In the genomic region with DNA sequence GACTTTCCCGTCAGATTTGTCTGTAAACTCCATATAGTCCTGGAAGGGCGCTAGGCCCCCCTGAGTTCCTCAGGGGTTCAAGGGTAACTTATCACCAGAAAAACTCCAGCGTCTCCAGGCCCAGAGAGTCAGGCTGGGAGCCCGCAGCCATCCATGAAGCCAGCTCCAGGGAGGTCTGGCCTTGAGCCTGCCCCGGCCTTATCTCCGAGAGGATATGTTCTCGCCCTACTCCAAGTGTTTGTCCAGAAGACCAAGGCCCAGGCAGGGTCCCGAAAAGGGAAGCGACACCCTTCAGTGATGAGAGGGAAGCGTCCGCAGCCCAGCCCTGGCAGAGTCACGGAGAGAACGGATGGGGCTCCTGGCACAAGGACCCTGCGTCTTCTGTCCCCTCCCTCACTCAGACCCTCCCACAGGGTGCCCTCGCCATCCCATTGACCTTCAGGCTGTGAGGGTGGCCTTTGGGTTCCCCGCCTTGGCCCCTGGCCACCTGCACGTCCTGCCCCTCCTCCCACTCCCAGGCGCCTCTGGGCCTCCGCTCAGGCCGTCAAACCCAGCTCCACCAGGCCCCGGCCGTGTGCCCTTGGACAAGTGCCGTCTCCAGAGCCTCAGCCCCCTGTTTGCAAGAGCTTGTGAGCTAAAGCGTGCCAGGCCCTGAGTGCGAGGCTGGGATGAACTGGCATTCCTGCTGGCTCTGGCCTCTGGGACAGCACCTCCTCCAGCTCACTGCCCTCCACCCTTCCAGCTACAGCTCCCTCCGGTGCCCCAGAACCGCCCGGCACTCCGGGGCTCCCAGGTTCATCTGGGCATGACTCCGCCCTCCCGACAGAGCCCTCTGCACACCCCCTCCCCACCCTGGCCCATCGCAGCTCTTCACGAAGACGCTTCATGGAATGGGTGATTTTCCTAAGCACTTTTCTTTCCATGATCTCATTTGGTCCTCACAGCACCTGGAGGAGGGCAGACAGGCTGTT, we compare ENCODE assay signal across 1 cellular context.
TF ChIP-seq lines count a peak whose summit lies in the region.

No MANE protein-coding gene starts in this region.

TF ChIP-seq in HepG2, 621 proteins besides CTCF, POLR2A, EP300 and RAD21 (continues in another document):
- TF ChIP-seq, protein P1, sequence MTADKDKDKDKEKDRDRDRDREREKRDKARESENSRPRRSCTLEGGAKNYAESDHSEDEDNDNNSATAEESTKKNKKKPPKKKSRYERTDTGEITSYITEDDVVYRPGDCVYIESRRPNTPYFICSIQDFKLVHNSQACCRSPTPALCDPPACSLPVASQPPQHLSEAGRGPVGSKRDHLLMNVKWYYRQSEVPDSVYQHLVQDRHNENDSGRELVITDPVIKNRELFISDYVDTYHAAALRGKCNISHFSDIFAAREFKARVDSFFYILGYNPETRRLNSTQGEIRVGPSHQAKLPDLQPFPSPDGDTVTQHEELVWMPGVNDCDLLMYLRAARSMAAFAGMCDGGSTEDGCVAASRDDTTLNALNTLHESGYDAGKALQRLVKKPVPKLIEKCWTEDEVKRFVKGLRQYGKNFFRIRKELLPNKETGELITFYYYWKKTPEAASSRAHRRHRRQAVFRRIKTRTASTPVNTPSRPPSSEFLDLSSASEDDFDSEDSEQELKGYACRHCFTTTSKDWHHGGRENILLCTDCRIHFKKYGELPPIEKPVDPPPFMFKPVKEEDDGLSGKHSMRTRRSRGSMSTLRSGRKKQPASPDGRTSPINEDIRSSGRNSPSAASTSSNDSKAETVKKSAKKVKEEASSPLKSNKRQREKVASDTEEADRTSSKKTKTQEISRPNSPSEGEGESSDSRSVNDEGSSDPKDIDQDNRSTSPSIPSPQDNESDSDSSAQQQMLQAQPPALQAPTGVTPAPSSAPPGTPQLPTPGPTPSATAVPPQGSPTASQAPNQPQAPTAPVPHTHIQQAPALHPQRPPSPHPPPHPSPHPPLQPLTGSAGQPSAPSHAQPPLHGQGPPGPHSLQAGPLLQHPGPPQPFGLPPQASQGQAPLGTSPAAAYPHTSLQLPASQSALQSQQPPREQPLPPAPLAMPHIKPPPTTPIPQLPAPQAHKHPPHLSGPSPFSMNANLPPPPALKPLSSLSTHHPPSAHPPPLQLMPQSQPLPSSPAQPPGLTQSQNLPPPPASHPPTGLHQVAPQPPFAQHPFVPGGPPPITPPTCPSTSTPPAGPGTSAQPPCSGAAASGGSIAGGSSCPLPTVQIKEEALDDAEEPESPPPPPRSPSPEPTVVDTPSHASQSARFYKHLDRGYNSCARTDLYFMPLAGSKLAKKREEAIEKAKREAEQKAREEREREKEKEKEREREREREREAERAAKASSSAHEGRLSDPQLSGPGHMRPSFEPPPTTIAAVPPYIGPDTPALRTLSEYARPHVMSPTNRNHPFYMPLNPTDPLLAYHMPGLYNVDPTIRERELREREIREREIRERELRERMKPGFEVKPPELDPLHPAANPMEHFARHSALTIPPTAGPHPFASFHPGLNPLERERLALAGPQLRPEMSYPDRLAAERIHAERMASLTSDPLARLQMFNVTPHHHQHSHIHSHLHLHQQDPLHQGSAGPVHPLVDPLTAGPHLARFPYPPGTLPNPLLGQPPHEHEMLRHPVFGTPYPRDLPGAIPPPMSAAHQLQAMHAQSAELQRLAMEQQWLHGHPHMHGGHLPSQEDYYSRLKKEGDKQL (CRISPR knock-in tag; IDR thresholded peaks at IDR 0.05; ENCODE audit: low read depth) = no peak
- TF ChIP-seq SMAD1 (CRISPR knock-in tag; IDR thresholded peaks at IDR 0.05; ENCODE audit: borderline replicate concordance, low read depth) (no peak), ATM (IDR thresholded peaks at IDR 0.05; ENCODE audit: borderline replicate concordance) (no peak), ZNF451 (CRISPR knock-in tag; IDR thresholded peaks at IDR 0.05) (no peak), GABPB1 (CRISPR knock-in tag; IDR thresholded peaks at IDR 0.05) (no peak), ZFP41 (CRISPR knock-in tag; IDR thresholded peaks at IDR 0.05; ENCODE audit: borderline replicate concordance) (no peak), PCBP1 (IDR thresholded peaks at IDR 0.05; ENCODE audit: borderline replicate concordance, low read depth, low read length) (0 out of 2 replicates have a peak, but pooled peaks have one; percentile 33), ZNF614 (CRISPR knock-in tag; IDR thresholded peaks at IDR 0.05; ENCODE audit: borderline replicate concordance) (no peak), ZNF605 (CRISPR knock-in tag; IDR thresholded peaks at IDR 0.05) (no peak), TOE1 (CRISPR knock-in tag; IDR thresholded peaks at IDR 0.05) (no peak), PTBP1 (IDR thresholded peaks at IDR 0.05; ENCODE audit: low read depth, low read length, poor library complexity, severe bottlenecking) (no peak), SMARCE1 (IDR thresholded peaks at IDR 0.05; ENCODE audit: borderline replicate concordance) (no peak), ZNF678 (CRISPR knock-in tag; IDR thresholded peaks at IDR 0.05) (no peak), ARHGAP35 (CRISPR knock-in tag; IDR thresholded peaks at IDR 0.05; ENCODE audit: borderline replicate concordance) (no peak), ATF1 (CRISPR knock-in tag; IDR thresholded peaks at IDR 0.05) (no peak), MED1 (CRISPR knock-in tag; IDR thresholded peaks at IDR 0.05) (no peak), HBP1 (CRISPR knock-in tag; IDR thresholded peaks at IDR 0.05; ENCODE audit: low read depth) (no peak), ZFX (CRISPR knock-in tag; IDR thresholded peaks at IDR 0.05; ENCODE audit: low read depth) (no peak), ZNF335 (CRISPR knock-in tag; IDR thresholded peaks at IDR 0.05) (no peak), ZFY (CRISPR knock-in tag; IDR thresholded peaks at IDR 0.05) (0 out of 2 replicates have a peak, but pooled peaks have one; percentile 17), HMG20B (CRISPR knock-in tag; conservative IDR thresholded peaks at IDR 0.05) (no peak), MTF2 (CRISPR knock-in tag; IDR thresholded peaks at IDR 0.05; ENCODE audit: borderline replicate concordance) (peak; percentile 56; the same call in 1 of the 2 replicates), SALL1 (CRISPR knock-in tag; IDR thresholded peaks at IDR 0.05) (0 out of 2 replicates have a peak, but pooled peaks have one; percentile 8), SAP130 (CRISPR knock-in tag; IDR thresholded peaks at IDR 0.05; ENCODE audit: low read depth) (no peak), ZNF143 (CRISPR knock-in tag; IDR thresholded peaks at IDR 0.05) (peak; percentile 42; the same call in 1 of the 2 replicates), YEATS2 (CRISPR knock-in tag; IDR thresholded peaks at IDR 0.05; ENCODE audit: borderline replicate concordance) (no peak)
- TF ChIP-seq, protein P2, sequence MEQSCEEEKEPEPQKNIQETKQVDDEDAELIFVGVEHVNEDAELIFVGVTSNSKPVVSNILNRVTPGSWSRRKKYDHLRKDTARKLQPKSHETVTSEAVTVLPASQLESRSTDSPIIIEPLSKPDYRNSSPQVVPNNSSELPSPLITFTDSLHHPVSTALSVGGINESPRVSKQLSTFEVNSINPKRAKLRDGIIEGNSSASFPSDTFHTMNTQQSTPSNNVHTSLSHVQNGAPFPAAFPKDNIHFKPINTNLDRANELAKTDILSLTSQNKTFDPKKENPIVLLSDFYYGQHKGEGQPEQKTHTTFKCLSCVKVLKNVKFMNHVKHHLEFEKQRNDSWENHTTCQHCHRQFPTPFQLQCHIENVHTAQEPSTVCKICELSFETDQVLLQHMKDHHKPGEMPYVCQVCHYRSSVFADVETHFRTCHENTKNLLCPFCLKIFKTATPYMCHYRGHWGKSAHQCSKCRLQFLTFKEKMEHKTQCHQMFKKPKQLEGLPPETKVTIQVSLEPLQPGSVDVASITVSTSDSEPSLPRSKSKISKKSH (CRISPR knock-in tag; IDR thresholded peaks at IDR 0.05; ENCODE audit: borderline replicate concordance) = 0 out of 2 replicates have a peak, but pooled peaks have one; percentile 24
- TF ChIP-seq, protein P3, sequence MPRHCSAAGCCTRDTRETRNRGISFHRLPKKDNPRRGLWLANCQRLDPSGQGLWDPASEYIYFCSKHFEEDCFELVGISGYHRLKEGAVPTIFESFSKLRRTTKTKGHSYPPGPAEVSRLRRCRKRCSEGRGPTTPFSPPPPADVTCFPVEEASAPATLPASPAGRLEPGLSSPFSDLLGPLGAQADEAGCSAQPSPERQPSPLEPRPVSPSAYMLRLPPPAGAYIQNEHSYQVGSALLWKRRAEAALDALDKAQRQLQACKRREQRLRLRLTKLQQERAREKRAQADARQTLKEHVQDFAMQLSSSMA (CRISPR knock-in tag; IDR thresholded peaks at IDR 0.05) = 0 out of 2 replicates have a peak, but pooled peaks have one; percentile 25
- TF ChIP-seq, protein P4, sequence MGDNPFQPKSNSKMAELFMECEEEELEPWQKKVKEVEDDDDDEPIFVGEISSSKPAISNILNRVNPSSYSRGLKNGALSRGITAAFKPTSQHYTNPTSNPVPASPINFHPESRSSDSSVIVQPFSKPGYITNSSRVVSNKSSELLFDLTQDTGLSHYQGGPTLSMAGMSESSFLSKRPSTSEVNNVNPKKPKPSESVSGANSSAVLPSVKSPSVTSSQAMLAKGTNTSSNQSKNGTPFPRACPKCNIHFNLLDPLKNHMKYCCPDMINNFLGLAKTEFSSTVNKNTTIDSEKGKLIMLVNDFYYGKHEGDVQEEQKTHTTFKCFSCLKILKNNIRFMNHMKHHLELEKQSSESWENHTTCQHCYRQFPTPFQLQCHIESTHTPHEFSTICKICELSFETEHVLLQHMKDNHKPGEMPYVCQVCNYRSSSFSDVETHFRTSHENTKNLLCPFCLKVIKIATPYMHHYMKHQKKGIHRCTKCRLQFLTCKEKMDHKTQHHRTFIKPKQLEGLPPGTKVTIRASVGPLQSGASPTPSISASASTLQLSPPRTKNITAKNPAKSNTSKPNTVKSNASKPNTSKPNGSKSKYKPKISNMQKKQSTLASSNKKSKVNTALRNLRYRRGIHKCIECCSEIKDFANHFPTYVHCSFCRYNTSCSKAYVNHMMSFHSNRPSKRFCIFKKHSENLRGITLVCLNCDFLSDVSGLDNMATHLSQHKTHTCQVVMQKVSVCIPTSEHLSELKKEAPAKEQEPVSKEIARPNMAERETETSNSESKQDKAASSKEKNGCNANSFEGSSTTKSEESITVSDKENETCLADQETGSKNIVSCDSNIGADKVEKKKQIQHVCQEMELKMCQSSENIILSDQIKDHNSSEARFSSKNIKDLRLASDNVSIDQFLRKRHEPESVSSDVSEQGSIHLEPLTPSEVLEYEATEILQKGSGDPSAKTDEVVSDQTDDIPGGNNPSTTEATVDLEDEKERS (CRISPR knock-in tag; IDR thresholded peaks at IDR 0.05) = no peak
- TF ChIP-seq, protein P5, sequence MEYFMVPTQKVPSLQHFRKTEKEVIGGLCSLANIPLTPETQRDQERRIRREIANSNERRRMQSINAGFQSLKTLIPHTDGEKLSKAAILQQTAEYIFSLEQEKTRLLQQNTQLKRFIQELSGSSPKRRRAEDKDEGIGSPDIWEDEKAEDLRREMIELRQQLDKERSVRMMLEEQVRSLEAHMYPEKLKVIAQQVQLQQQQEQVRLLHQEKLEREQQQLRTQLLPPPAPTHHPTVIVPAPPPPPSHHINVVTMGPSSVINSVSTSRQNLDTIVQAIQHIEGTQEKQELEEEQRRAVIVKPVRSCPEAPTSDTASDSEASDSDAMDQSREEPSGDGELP (IDR thresholded peaks at IDR 0.05; ENCODE audit: borderline replicate concordance, low read depth) = no peak
- TF ChIP-seq, protein P6, sequence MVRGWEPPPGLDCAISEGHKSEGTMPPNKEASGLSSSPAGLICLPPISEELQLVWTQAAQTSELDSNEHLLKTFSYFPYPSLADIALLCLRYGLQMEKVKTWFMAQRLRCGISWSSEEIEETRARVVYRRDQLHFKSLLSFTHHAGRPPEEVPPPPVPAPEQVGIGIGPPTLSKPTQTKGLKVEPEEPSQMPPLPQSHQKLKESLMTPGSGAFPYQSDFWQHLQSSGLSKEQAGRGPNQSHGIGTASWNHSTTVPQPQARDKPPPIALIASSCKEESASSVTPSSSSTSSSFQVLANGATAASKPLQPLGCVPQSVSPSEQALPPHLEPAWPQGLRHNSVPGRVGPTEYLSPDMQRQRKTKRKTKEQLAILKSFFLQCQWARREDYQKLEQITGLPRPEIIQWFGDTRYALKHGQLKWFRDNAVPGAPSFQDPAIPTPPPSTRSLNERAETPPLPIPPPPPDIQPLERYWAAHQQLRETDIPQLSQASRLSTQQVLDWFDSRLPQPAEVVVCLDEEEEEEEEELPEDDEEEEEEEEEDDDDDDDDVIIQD (CRISPR knock-in tag; IDR thresholded peaks at IDR 0.05; ENCODE audit: low read depth) = no peak
- TF ChIP-seq, protein P7, sequence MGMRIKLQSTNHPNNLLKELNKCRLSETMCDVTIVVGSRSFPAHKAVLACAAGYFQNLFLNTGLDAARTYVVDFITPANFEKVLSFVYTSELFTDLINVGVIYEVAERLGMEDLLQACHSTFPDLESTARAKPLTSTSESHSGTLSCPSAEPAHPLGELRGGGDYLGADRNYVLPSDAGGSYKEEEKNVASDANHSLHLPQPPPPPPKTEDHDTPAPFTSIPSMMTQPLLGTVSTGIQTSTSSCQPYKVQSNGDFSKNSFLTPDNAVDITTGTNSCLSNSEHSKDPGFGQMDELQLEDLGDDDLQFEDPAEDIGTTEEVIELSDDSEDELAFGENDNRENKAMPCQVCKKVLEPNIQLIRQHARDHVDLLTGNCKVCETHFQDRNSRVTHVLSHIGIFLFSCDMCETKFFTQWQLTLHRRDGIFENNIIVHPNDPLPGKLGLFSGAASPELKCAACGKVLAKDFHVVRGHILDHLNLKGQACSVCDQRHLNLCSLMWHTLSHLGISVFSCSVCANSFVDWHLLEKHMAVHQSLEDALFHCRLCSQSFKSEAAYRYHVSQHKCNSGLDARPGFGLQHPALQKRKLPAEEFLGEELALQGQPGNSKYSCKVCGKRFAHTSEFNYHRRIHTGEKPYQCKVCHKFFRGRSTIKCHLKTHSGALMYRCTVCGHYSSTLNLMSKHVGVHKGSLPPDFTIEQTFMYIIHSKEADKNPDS (CRISPR knock-in tag; IDR thresholded peaks at IDR 0.05) = 0 out of 2 replicates have a peak, but pooled peaks have one; percentile 30
